14 cellular contexts compared by ENCODE assay signal in genomic region chr2:113200736-113201490, GRCh38. TPM values are rescaled to one million over a fixed set of nuclear protein-coding genes. Genes with fewer than 3 reads are reported as not detected.
DNase-seq lines count a peak whose midpoint lies in the region; ATAC-seq and TF ChIP-seq lines count a peak whose summit lies in the region.
"Had no signal": no experiment of that assay in that cellular context is flagged by ENCODE, and none has a peak within 500 bp of the region (broad histone marks: within the 10 kb centered on the region; RNA-seq: fewer than 3 reads in every experiment).

No MANE protein-coding gene starts in this region.

- no peak overlapping the region for H3K23ac ChIP-seq in mesendoderm (ENCODE audit: low read length)

- no peaks in the 10 kb centered on the region for H3K79me1 ChIP-seq in mesendoderm (ENCODE audit: low read length)

- no peaks in the 10 kb centered on the region for H3K27me3 ChIP-seq in BLaER1 treated with 17β-estradiol and CSF1 and Interleukin-3, amounts not matched to agents 10 nM and 100 nM
- H3K27me3 ChIP-seq in lower lobe of right lung (ENCODE audit: low read depth): no peaks in the 10 kb centered on the region
- H3K27me3 ChIP-seq in mesendoderm (ENCODE audit: insufficient read depth, low read length, poor library complexity): no peaks in the 10 kb centered on the region
- H3K27me3 ChIP-seq: ascending aorta had no signal

- peaks cover 13 to 65% (median 42%) of the 10 kb centered on the region in 11 experiments; a peak in 17 of 22 replicates for H3K36me3 ChIP-seq in BLaER1 treated with 17β-estradiol and CSF1 and Interleukin-3, amounts not matched to agents 10 nM and 100 nM
- H3K36me3 ChIP-seq in lower lobe of right lung (peaks cover 40% of the 10 kb centered on the region), mesendoderm (ENCODE audit: control insufficient read depth, insufficient read depth, low read length) (no peaks in the 10 kb centered on the region)
- H3K36me3 ChIP-seq: ascending aorta had no signal

- no peak overlapping the region for H2BK5ac ChIP-seq in mesendoderm (ENCODE audit: low read length)

- H4K8ac ChIP-seq in mesendoderm (ENCODE audit: low read depth, low read length): no peak overlapping the region

- peak overlapping the region in 1 of 11 experiments; percentile 34; a peak in 2 of 22 replicates for H3K9ac ChIP-seq in BLaER1 treated with 17β-estradiol and CSF1 and Interleukin-3, amounts not matched to agents 10 nM and 100 nM
- H3K9ac ChIP-seq in mesendoderm (ENCODE audit: low read length): no peak overlapping the region

- H3K4me2 ChIP-seq in BLaER1 treated with 17β-estradiol and CSF1 and Interleukin-3, amounts not matched to agents 10 nM and 100 nM: peak overlapping the region in 10 of 11 experiments; percentile 49 to 84 (median 70); a peak in 11 of 22 replicates
- no peak overlapping the region for H3K4me2 ChIP-seq in mesendoderm (ENCODE audit: low read length)
- H3K4me2 ChIP-seq: smooth muscle cell had no signal

- no peak overlapping the region for H3K56ac ChIP-seq in mesendoderm (ENCODE audit: low read length)

- H4K20me1 ChIP-seq in BLaER1 treated with 17β-estradiol and CSF1 and Interleukin-3, amounts not matched to agents 10 nM and 100 nM: peaks cover 0 to 44% (median 0%) of the 10 kb centered on the region in 11 experiments; a peak in 4 of 22 replicates

- H3K27ac ChIP-seq in BLaER1 treated with 17β-estradiol and CSF1 and Interleukin-3, amounts not matched to agents 10 nM and 100 nM: peak overlapping the region in 5 of 11 experiments; percentile 53 to 80 (median 62); a peak in 5 of 22 replicates
- H3K27ac ChIP-seq in lower lobe of right lung (no peak overlapping the region), mesendoderm (ENCODE audit: low read depth, low read length) (no peak overlapping the region)
- H3K27ac ChIP-seq: ascending aorta, C4-2B had no signal

- no peaks in the 10 kb centered on the region for H3K79me2 ChIP-seq in mesendoderm (ENCODE audit: control insufficient read depth, insufficient read depth, low read length)

- no CpG with 5 or more reads among the region's 17 CpGs for WGBS in mesendoderm (ENCODE audit: extremely low coverage, insufficient coverage, low lambda C conversion rate)

- no peak overlapping the region for H4K5ac ChIP-seq in mesendoderm (ENCODE audit: low read length)

- intact Hi-C loops in posterior vena cava (cut with DNase I) (loop anchor here in 1 of 2 donors (5.0 kb wide), 2 partner anchors 46 to 171 kb away; no protein-coding TSS in a partner anchor), lower lobe of right lung (cut with DNase I) (no loop called here)

- H3K4ac ChIP-seq in mesendoderm (ENCODE audit: low read depth, low read length): no peak overlapping the region

- H3K4me1 ChIP-seq in BLaER1 treated with 17β-estradiol and CSF1 and Interleukin-3, amounts not matched to agents 10 nM and 100 nM: peaks cover 36 to 55% (median 49%) of the 10 kb centered on the region in 10 experiments
- H3K4me1 ChIP-seq in lower lobe of right lung (peaks cover 6% of the 10 kb centered on the region), mesendoderm (ENCODE audit: control insufficient read depth, low read depth, low read length) (no peaks in the 10 kb centered on the region)
- H3K4me1 ChIP-seq: ascending aorta had no signal

- TF ChIP-seq CTCF in epithelial cell of esophagus (IDR thresholded peaks at IDR 0.05; ENCODE audit: insufficient read depth, low read depth, low read length, missing control alignments) (no peak), lower lobe of right lung (IDR thresholded peaks at IDR 0.05) (no peak)

- H3K4me3 ChIP-seq in BLaER1 treated with 17β-estradiol and CSF1 and Interleukin-3, amounts not matched to agents 10 nM and 100 nM: no peak overlapping the region
- H3K4me3 ChIP-seq in epithelial cell of esophagus (ENCODE audit: low read length) (no peak overlapping the region), lower lobe of right lung (no peak overlapping the region), mesendoderm (ENCODE audit: low read length) (no peak overlapping the region)
- H3K4me3 ChIP-seq: ascending aorta, smooth muscle cell had no signal

- no peak overlapping the region for H2AK5ac ChIP-seq in mesendoderm (ENCODE audit: low read length)

- ATAC-seq in lower lobe of right lung (no peak), GM19395 (IDR thresholded peaks at IDR 0.05; ENCODE audit: unreplicated experiment) (no peak)

- peak; percentile 33 for DNase-seq in HPDE6-E6E7 (ENCODE audit: extremely low spot score)
- peak; percentile 81 for DNase-seq in epithelial cell of esophagus (ENCODE audit: low read depth)
- DNase-seq in posterior vena cava (ENCODE audit: low spot score): peak; percentile 61
- DNase-seq in lower lobe of right lung: no peak
- DNase-seq in mesendoderm: no peak
- DNase-seq: activated B cell treated with CpG ODN at 0.5 μM for 24 hours, NCI-H1694 treated with DMSO at 0.1 percent for 48 hours, NCI-H510A, occipital lobe had no signal

- no peaks in the 10 kb centered on the region for H3K9me3 ChIP-seq in BLaER1 treated with 17β-estradiol and CSF1 and Interleukin-3, amounts not matched to agents 10 nM and 100 nM (replicated peaks in 1 of 11)
- no peaks in the 10 kb centered on the region for H3K9me3 ChIP-seq in lower lobe of right lung
- H3K9me3 ChIP-seq: ascending aorta had no signal

- no peak overlapping the region for H2BK15ac ChIP-seq in mesendoderm (replicated peaks; ENCODE audit: low read depth)

- H2BK120ac ChIP-seq in mesendoderm (ENCODE audit: low read depth, low read length): no peak overlapping the region

- no peak overlapping the region for H3K18ac ChIP-seq in mesendoderm (ENCODE audit: low read length)

RNA-seq across cellular contexts. Expression of gene PSD4, which starts 27.1 kb away (rescaled TPM):
- total RNA-seq in posterior vena cava (10 to 100 TPM in 1 of 2 donors, 1 to 10 TPM in 1; 5.8 to 10.5 TPM), lower lobe of right lung (43.2 TPM)
- polyA plus RNA-seq in mesendoderm (2013, experiment 1 of 2): 0.87 TPM
- polyA plus RNA-seq in mesendoderm (2013, experiment 2 of 2): 0.90 TPM

Comparison
In these comparisons a context has a peak if more than half of its experiments do, and no peak if none do; other contexts are left out.
1. DNase-seq: peak in HPDE6-E6E7 (single experiment), epithelial cell of esophagus (single experiment) and posterior vena cava (single experiment); none in lower lobe of right lung (single experiment) and mesendoderm (single experiment).